Comparison of ENCODE assay signal across 9 cellular contexts in the genomic region with DNA sequence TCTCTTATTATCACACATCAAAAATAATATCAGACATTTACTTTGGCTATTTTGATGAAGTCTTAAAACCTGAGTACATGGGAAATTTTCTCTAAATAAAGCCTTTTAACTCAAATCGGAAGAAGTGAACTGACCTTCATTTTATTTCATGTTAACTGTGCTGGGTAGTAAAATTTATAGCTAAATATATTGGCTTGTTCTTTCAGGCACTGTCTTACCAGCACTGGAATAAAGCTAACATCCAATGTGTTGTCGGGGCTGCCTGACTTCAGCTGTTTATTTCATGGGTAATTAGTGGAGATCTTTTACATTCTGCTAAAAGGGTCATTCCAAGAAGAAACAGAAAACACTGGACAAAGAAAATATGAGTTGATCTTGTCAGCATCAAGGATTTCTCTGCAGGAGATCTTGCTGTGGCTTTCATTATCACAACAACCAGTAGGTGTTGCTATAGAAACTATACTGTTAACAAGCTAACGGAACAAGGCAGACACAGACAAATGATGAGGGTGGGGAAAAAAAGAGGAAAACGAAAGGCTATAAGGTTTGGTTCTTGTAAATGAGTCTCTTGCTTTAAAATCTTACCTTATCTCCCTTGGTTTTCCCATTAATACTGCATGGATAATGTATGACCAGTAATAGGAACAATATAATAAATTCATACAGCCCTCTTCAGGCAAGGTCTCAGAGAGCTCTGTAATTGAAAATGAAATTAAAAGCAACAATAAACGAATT.
DNase-seq lines count a peak whose midpoint lies in the region; ATAC-seq and TF ChIP-seq lines count a peak whose summit lies in the region.
"Had no signal": no experiment of that assay in that cellular context is flagged by ENCODE, and none has a peak within 500 bp of the region (broad histone marks: within the 10 kb centered on the region; RNA-seq: fewer than 3 reads in every experiment).

No MANE protein-coding gene starts in this region.

- H3K4me2 ChIP-seq in PC-3 (ENCODE audit: low read length): peak overlapping the region; percentile 47

- H3K36me3 Mint-ChIP-seq in CD4-positive, alpha-beta T cell (ENCODE audit: low read depth): no peaks in the 10 kb centered on the region

- H3K27ac Mint-ChIP-seq in CD4-positive, alpha-beta T cell: no peak overlapping the region
- H3K27ac Mint-ChIP-seq: activated B cell treated with CpG ODN at 0.5 μM for 24 hours had no signal

- ATAC-seq in GM21381 (IDR thresholded peaks at IDR 0.05; ENCODE audit: unreplicated experiment): peak; percentile 86
- ATAC-seq in HG03520 (IDR thresholded peaks at IDR 0.05; ENCODE audit: unreplicated experiment): peak; percentile 96
- peak; percentile 79 for ATAC-seq in PC-3
- no peak for ATAC-seq in CD4-positive, alpha-beta T cell (ENCODE audit: poor library complexity)

- H3K9ac ChIP-seq in PC-3 (ENCODE audit: low read length): no peak overlapping the region

- POLR2A ChIA-PET in PC-3 (lab: Charles Lee; ENCODE audit: unreplicated experiment): interaction anchor here (0.6 kb wide), 1 partner anchor 39 kb away, joined by 3 read pairs; no protein-coding TSS in a partner anchor
- POLR2A ChIA-PET in CD4-positive, alpha-beta T cell (lab: Charles Lee): no interaction called here

- DNase-seq in EH (ENCODE audit: low read depth) (peak; percentile 79), PC-3 (peak; percentile 27), fibroblast of the aortic adventitia (ENCODE audit: low read depth) (peak; percentile 57)
- DNase-seq in stimulated activated CD8-positive, alpha-beta memory T cell treated with anti-CD3 and anti-CD28 coated beads, Interleukin-4, amount 100 ng/mL, for 48 hours: no peak
- DNase-seq in activated T-cell treated with anti-CD3 and anti-CD28 coated beads, Interleukin-2, amount 50 U/mL, for 1 hour: no peak
- DNase-seq in CD4-positive, alpha-beta T cell: no peak
- DNase-seq: activated B cell treated with CpG ODN at 0.5 μM for 24 hours had no signal

- no TSS peak for BruUV-seq in PC-3 (replicated peaks; lab: Mats Ljungman, UMichigan)

- H3K9me3 ChIP-seq in PC-3 (ENCODE audit: low read length): no peaks in the 10 kb centered on the region
- no peaks in the 10 kb centered on the region for H3K9me3 ChIP-seq in CD4-positive, alpha-beta T cell (ENCODE audit: control insufficient read depth, low read length)

- no peak overlapping the region for H3K4me3 Mint-ChIP-seq in CD4-positive, alpha-beta T cell
- H3K4me3 Mint-ChIP-seq: activated B cell treated with CpG ODN at 0.5 μM for 24 hours had no signal

- no peak overlapping the region for H3K27ac ChIP-seq in PC-3 (ENCODE audit: low read length)
- no peak overlapping the region for H3K27ac ChIP-seq in CD4-positive, alpha-beta T cell (ENCODE audit: low read depth, low read length)

- 0 out of 2 replicates have a peak overlapping the region, but pooled peaks have one; percentile 11 for H2AFZ ChIP-seq in PC-3 (ENCODE audit: low read length)

- no peaks in the 10 kb centered on the region for H3F3A ChIP-seq in PC-3 (ENCODE audit: low read length, unreplicated experiment)

- no peaks in the 10 kb centered on the region for H3K79me2 ChIP-seq in PC-3 (ENCODE audit: low read length)

- H3K27me3 ChIP-seq in PC-3 (ENCODE audit: low read length): no peaks in the 10 kb centered on the region
- no peaks in the 10 kb centered on the region for H3K27me3 ChIP-seq in CD4-positive, alpha-beta T cell (ENCODE audit: control insufficient read depth, insufficient read depth, low read length)

- H3K27me3 Mint-ChIP-seq in CD4-positive, alpha-beta T cell: no peaks in the 10 kb centered on the region
- H3K27me3 Mint-ChIP-seq: activated B cell treated with CpG ODN at 0.5 μM for 24 hours had no signal

- H3K36me3 ChIP-seq in PC-3 (ENCODE audit: low read depth, low read length): no peaks in the 10 kb centered on the region

- H4K20me1 ChIP-seq in PC-3 (ENCODE audit: low read length): no peaks in the 10 kb centered on the region

- CTCF ChIA-PET in PC-3 (lab: Charles Lee): no interaction called here
- CTCF ChIA-PET in CD4-positive, alpha-beta T cell (lab: Charles Lee): no interaction called here

- intact Hi-C loops in PC-3 (cut with micrococcal nuclease): no loop called here
- intact Hi-C loops in CD4-positive, alpha-beta T cell (cut with DNase I, micrococcal nuclease): no loop called here

- H3K4me3 ChIP-seq in PC-3 (ENCODE audit: low read length) (no peak overlapping the region), fibroblast of the aortic adventitia (ENCODE audit: low read depth, low read length) (no peak overlapping the region)

- no peaks in the 10 kb centered on the region for H3K4me1 Mint-ChIP-seq in CD4-positive, alpha-beta T cell (ENCODE audit: low read depth)

- TF ChIP-seq CTCF in PC-3 (conservative IDR thresholded peaks at IDR 0.05; ENCODE audit: low read depth, low read length) (peak; percentile 52), fibroblast of the aortic adventitia (IDR thresholded peaks at IDR 0.05; ENCODE audit: insufficient read depth, low read length) (no peak)
- TF ChIP-seq CTCF in CD4-positive, alpha-beta T cell (IDR thresholded peaks at IDR 0.05): no peak

- no peaks in the 10 kb centered on the region for H3K4me1 ChIP-seq in PC-3 (ENCODE audit: insufficient read depth, low read length)

- no peaks in the 10 kb centered on the region for H3K9me3 Mint-ChIP-seq in CD4-positive, alpha-beta T cell
- H3K9me3 Mint-ChIP-seq: activated B cell treated with CpG ODN at 0.5 μM for 24 hours had no signal

- H3K9me2 ChIP-seq in PC-3 (replicated peaks; ENCODE audit: low read length): no peaks in the 10 kb centered on the region

Comparison
In these comparisons a context has a peak if more than half of its experiments do, and no peak if none do; other contexts are left out.
1. DNase-seq: peak in EH (single experiment), PC-3 (single experiment) and fibroblast of the aortic adventitia (single experiment); none in stimulated activated CD8-positive, alpha-beta memory T cell treated with anti-CD3 and anti-CD28 coated beads, Interleukin-4, amount 100 ng/mL, for 48 hours (single experiment), activated T-cell treated with anti-CD3 and anti-CD28 coated beads, Interleukin-2, amount 50 U/mL, for 1 hour (single experiment) and CD4-positive, alpha-beta T cell (0 of 10).